Comparison of ENCODE assay signal across 8 cellular contexts in genomic region chr5:180860273-180860886, GRCh38. TPM values are rescaled to one million over a fixed set of nuclear protein-coding genes. Genes with fewer than 3 reads are reported as not detected.
A peak's percentile ranks its signal among the peaks of the same experiment; 100 is the strongest.
DNase-seq lines count a peak whose midpoint lies in the region; ATAC-seq and TF ChIP-seq lines count a peak whose summit lies in the region.

No MANE protein-coding gene starts in this region.

- TF ChIP-seq POLR2A in breast epithelium (IDR thresholded peaks at IDR 0.05), result no peak

- in situ Hi-C loops in SK-MEL-5 (cut with HindIII; ENCODE audit: low pct_unique_long_range_greater_than_20kb, low sequenced_read_pairs), result no loop called here

- H3K36me3 ChIP-seq in breast epithelium, result no peaks in the 10 kb centered on the region

- peak overlapping the region; percentile 85 to 100 (median 93) for H3K4me3 ChIP-seq in breast epithelium

- peak; percentile 49 for ATAC-seq in GM21619 (IDR thresholded peaks at IDR 0.05; ENCODE audit: unreplicated experiment)

- H3K4me1 ChIP-seq in breast epithelium, result no peaks in the 10 kb centered on the region

- no peaks in the 10 kb centered on the region for H3K9me3 ChIP-seq in breast epithelium

- peak overlapping the region; percentile 92 to 95 for H3K27ac ChIP-seq in breast epithelium

- no peaks in the 10 kb centered on the region for H3K27me3 ChIP-seq in breast epithelium

- peak; percentile 4 for DNase-seq in NCI-H1436 (lab: John Stamatoyannopoulos, UW)
- no peak for DNase-seq in NCI-H1436 treated with DMSO at 0.1 percent for 48 hours (lab: John Stamatoyannopoulos, UW)
- peak; percentile 48 for DNase-seq in HuH-7.5 (ENCODE audit: low spot score)
- peak; percentile 62 for DNase-seq in SK-MEL-5 (ENCODE audit: low read depth, low spot score)
- DNase-seq in breast epithelium (ENCODE audit: low spot score in 2 of 2), result no peak
- DNase-seq in left kidney (ENCODE audit: low read depth, low spot score), result peak; percentile 70
- peak; percentile 2 to 13 for DNase-seq in stimulated activated CD8-positive, alpha-beta memory T cell treated with anti-CD3 and anti-CD28 coated beads, Interleukin-2, amount 100 ng/mL, for 48 hours (ENCODE audit: low read depth in 2 of 2)

- intact Hi-C loops in breast epithelium (cut with DNase I; ENCODE audit: low total_unique reads), result loop anchor here (2.0 to 10.0 kb wide), 2 partner anchors 50 to 76 kb away; no protein-coding TSS in a partner anchor

- TF ChIP-seq CTCF in breast epithelium (IDR thresholded peaks at IDR 0.05), result no peak

RNA-seq across cellular contexts. Expression of gene ZFP62, which starts 0.7 kb away (rescaled TPM):
- total RNA-seq in SK-MEL-5 (2014; rRNA removed; shearing (Covaris generic)), result 10.4 and 17.5 TPM in 2 replicates
- 8.8 and 12.3 TPM in 2 replicates for polyA plus RNA-seq in SK-MEL-5 (2015; cell fraction: cytosol; rRNA removed)
- 47.0 and 53.4 TPM in 2 replicates for polyA plus RNA-seq in SK-MEL-5 (2015; cell fraction: nucleus; rRNA removed)
- 10 to 100 TPM; 18.6 to 49.6 (median 35.4) TPM for total RNA-seq in breast epithelium

RNA-seq across cellular contexts. Expression of gene BTNL8, which starts 38.6 kb away (rescaled TPM):
- 0.08 TPM in 1 of 2 replicates, not detected in the other for total RNA-seq in SK-MEL-5 (2014; rRNA removed; shearing (Covaris generic))
- polyA plus RNA-seq in SK-MEL-5 (2015; cell fraction: cytosol; rRNA removed), result not detected in 2 replicates
- polyA plus RNA-seq in SK-MEL-5 (2015; cell fraction: nucleus; rRNA removed), result 1.1 TPM in 1 of 2 replicates, not detected in the other
- under 1 TPM in 2 of 3 donors, not detected in 1; 0.15 to 0.16 TPM for total RNA-seq in breast epithelium

RNA-seq across cellular contexts. Expression of gene MGAT1, which starts 57.8 kb away (rescaled TPM):
- total RNA-seq in SK-MEL-5 (2014; rRNA removed; shearing (Covaris generic)), result 39.6 and 42.3 TPM in 2 replicates
- 93.8 and 98.2 TPM in 2 replicates for polyA plus RNA-seq in SK-MEL-5 (2015; cell fraction: cytosol; rRNA removed)
- polyA plus RNA-seq in SK-MEL-5 (2015; cell fraction: nucleus; rRNA removed), result 103 and 133 TPM in 2 replicates
- 100 to 1,000 TPM; 127 to 236 (median 163) TPM for total RNA-seq in breast epithelium

Comparison
In these comparisons a context has a peak if more than half of its experiments do, and no peak if none do; other contexts are left out.
1. DNase-seq: peak in NCI-H1436 (single experiment), HuH-7.5 (single experiment), SK-MEL-5 (single experiment), left kidney (single experiment) and stimulated activated CD8-positive, alpha-beta memory T cell treated with anti-CD3 and anti-CD28 coated beads, Interleukin-2, amount 100 ng/mL, for 48 hours (2 of 2); none in NCI-H1436 treated with DMSO at 0.1 percent for 48 hours (single experiment) and breast epithelium (0 of 2).